26 cellular contexts compared by ENCODE assay signal in genomic region chr5:174636081-174636480, GRCh38.
DNase-seq lines count a peak whose midpoint lies in the region; ATAC-seq and TF ChIP-seq lines count a peak whose summit lies in the region.
"Had no signal": no experiment of that assay in that cellular context is flagged by ENCODE, and none has a peak within 500 bp of the region (broad histone marks: within the 10 kb centered on the region; RNA-seq: fewer than 3 reads in every experiment).

No MANE protein-coding gene starts in this region.

- H3K14ac ChIP-seq in trophoblast cell (ENCODE audit: low read length) = peak overlapping the region; percentile 0

- DNase-seq in ELF-1 (ENCODE audit: low read depth, low spot score) (peak; percentile 32), trophoblast cell (peak; percentile 33 to 71), NCI-H1048 (lab: John Stamatoyannopoulos, UW) (no peak)
- DNase-seq: AML-193; CD4-positive, alpha-beta memory T cell; COR-L47; DMS 273 treated with DMSO at 0.1 percent for 48 hours; DMS79 treated with DMSO at 0.1 percent for 48 hours; MV-4-11; NCI-H1105 treated with DMSO at 0.1 percent for 48 hours; NCI-H146; NCI-H1930; NCI-H446; NCI-H524 treated with DMSO at 0.1 percent for 48 hours; NCI-H82; NK-92 treated with Interleukin-12 subunit alpha and Interleukin-12 subunit beta, amount 100 ng/mL, for 24 hours; SHP77 treated with DMSO at 0.1 percent for 48 hours; SK-N-SH; SW 1271 had no signal

- no peak for ATAC-seq in HG02759 (IDR thresholded peaks at IDR 0.05; ENCODE audit: unreplicated experiment)
- no peak for ATAC-seq in HG03196 (IDR thresholded peaks at IDR 0.05; ENCODE audit: unreplicated experiment)
- ATAC-seq: A549 had no signal

- H3K27ac ChIP-seq in C4-2B (peak overlapping the region; percentile 17), VCaP (peak overlapping the region; percentile 70), trophoblast cell (ENCODE audit: low read depth, low read length) (no peak overlapping the region)
- H3K27ac ChIP-seq: A549; BLaER1 treated with 17β-estradiol and CSF1 and Interleukin-3, amounts not matched to agents 10 nM and 100 nM; RWPE1 had no signal

- H3K4me2 ChIP-seq in trophoblast cell (ENCODE audit: low read length) = no peak overlapping the region
- H3K4me2 ChIP-seq: A549; BLaER1 treated with 17β-estradiol and CSF1 and Interleukin-3, amounts not matched to agents 10 nM and 100 nM; SK-N-SH had no signal

- H2AFZ ChIP-seq in trophoblast cell (ENCODE audit: insufficient read depth, low read length, poor library complexity) = no peak overlapping the region

- H3K9me3 ChIP-seq in trophoblast cell (ENCODE audit: insufficient read depth, low read depth, low read length) = no peaks in the 10 kb centered on the region
- H3K9me3 ChIP-seq: A549; BLaER1 treated with 17β-estradiol and CSF1 and Interleukin-3, amounts not matched to agents 10 nM and 100 nM; SK-N-SH had no signal

- WGBS in trophoblast cell (ENCODE audit: extremely low coverage, insufficient coverage, insufficient read length) = no CpG with 5 or more reads among the region's 6 CpGs

- peak overlapping the region; percentile 36 for H2BK5ac ChIP-seq in trophoblast cell (ENCODE audit: low read depth, low read length, poor library complexity)

- peak overlapping the region; percentile 23 for H4K91ac ChIP-seq in trophoblast cell (ENCODE audit: low read depth, low read length)

- H3K4ac ChIP-seq in trophoblast cell (ENCODE audit: low read depth, low read length) = peak overlapping the region; percentile 48

- peak overlapping the region; percentile 46 for H4K8ac ChIP-seq in trophoblast cell (ENCODE audit: low read depth, low read length)

- no peaks in the 10 kb centered on the region for H3K36me3 ChIP-seq in trophoblast cell (ENCODE audit: control insufficient read depth in 1 of 2, insufficient read depth in 2 of 2, low read length in 2 of 2)
- H3K36me3 ChIP-seq: BLaER1 treated with 17β-estradiol and CSF1 and Interleukin-3, amounts not matched to agents 10 nM and 100 nM had no signal

- no peak overlapping the region for H3K4me3 ChIP-seq in trophoblast cell (ENCODE audit: low read depth, low read length)
- H3K4me3 ChIP-seq: A549; BLaER1 treated with 17β-estradiol and CSF1 and Interleukin-3, amounts not matched to agents 10 nM and 100 nM had no signal

- peak overlapping the region; percentile 23 for H2BK120ac ChIP-seq in trophoblast cell (ENCODE audit: insufficient read depth, low read length, poor library complexity)

- H2BK12ac ChIP-seq in trophoblast cell (ENCODE audit: low read length) = peak overlapping the region; percentile 89

- no peak overlapping the region for H3K23ac ChIP-seq in trophoblast cell (ENCODE audit: low read length)

- H3K79me1 ChIP-seq in trophoblast cell (ENCODE audit: low read length) = peaks cover 7% of the 10 kb centered on the region

- peaks cover 11 to 12% of the 10 kb centered on the region in 2 experiments for H3K4me1 ChIP-seq in trophoblast cell (ENCODE audit: control insufficient read depth in 1 of 2, insufficient read depth in 2 of 2, low read length in 2 of 2)
- H3K4me1 ChIP-seq: A549; BLaER1 treated with 17β-estradiol and CSF1 and Interleukin-3, amounts not matched to agents 10 nM and 100 nM had no signal

- no peak overlapping the region for H3K18ac ChIP-seq in trophoblast cell (ENCODE audit: low read length)

- TF ChIP-seq CTCF in C4-2B (conservative IDR thresholded peaks at IDR 0.05) = no peak
- TF ChIP-seq CTCF in VCaP (conservative IDR thresholded peaks at IDR 0.05) = no peak

- H3K9ac ChIP-seq in trophoblast cell (ENCODE audit: low read length) = no peak overlapping the region
- H3K9ac ChIP-seq: BLaER1 treated with 17β-estradiol and CSF1 and Interleukin-3, amounts not matched to agents 10 nM and 100 nM; SK-N-SH had no signal

- no peak overlapping the region for H4K12ac ChIP-seq in trophoblast cell (ENCODE audit: low read depth, low read length)

- peak overlapping the region; percentile 39 for H2AK5ac ChIP-seq in trophoblast cell (ENCODE audit: low read length)

- no peaks in the 10 kb centered on the region for H3K27me3 ChIP-seq in trophoblast cell (ENCODE audit: insufficient read depth, low read length)
- H3K27me3 ChIP-seq: BLaER1 treated with 17β-estradiol and CSF1 and Interleukin-3, amounts not matched to agents 10 nM and 100 nM had no signal

- H3K79me2 ChIP-seq in trophoblast cell (ENCODE audit: control insufficient read depth, insufficient read depth, low read length, poor library complexity) = no peaks in the 10 kb centered on the region
